Comparison of ENCODE assay signal across 8 cellular contexts in the genomic region with DNA sequence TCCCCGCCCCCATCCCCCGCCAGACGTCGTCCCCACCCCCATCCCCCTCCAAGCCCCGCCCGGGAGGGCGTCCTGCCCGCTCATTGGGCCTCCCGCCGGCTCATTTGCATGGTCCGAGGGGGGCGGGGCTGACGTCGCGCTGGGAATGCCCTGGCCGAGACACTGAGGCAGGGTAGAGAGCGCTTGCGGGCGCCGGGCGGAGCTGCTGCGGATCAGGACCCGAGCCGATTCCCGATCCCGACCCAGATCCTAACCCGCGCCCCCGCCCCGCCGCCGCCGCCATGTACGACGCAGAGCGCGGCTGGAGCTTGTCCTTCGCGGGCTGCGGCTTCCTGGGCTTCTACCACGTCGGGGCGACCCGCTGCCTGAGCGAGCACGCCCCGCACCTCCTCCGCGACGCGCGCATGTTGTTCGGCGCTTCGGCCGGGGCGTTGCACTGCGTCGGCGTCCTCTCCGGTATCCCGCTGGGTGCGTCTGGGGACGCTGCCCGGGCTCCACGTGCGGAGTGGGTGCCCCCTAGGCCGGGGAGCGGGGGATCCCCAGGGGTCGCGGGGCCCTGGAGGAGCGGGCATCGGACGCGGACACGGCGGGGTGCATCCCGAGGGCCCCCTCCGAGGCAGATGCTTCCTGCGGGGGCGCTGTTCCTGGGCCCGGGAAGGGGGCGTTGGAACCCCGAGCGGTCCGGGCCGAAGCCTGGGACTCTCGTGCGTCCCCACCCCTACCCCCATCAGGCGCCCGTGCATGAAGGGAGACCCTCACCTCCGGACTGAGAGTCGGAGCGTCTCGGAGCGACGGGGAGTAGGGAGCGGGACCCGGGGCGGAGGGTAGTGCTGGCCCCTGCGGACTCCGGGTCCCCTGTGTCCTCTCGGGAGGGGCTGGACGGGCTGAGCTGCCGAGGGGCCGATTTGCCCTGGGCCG. TPM values are rescaled to one million over a fixed set of nuclear protein-coding genes. Genes with fewer than 3 reads are reported as not detected.
DNase-seq lines count a peak whose midpoint lies in the region; ATAC-seq and TF ChIP-seq lines count a peak whose summit lies in the region.

A gene with protein sequence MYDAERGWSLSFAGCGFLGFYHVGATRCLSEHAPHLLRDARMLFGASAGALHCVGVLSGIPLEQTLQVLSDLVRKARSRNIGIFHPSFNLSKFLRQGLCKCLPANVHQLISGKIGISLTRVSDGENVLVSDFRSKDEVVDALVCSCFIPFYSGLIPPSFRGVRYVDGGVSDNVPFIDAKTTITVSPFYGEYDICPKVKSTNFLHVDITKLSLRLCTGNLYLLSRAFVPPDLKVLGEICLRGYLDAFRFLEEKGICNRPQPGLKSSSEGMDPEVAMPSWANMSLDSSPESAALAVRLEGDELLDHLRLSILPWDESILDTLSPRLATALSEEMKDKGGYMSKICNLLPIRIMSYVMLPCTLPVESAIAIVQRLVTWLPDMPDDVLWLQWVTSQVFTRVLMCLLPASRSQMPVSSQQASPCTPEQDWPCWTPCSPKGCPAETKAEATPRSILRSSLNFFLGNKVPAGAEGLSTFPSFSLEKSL (plus strand): TSS at position 175 of the 918 bp plus-strand sequence. CDS start 107 bp downstream, at position 282.

- intact Hi-C loops in Right ventricle myocardium superior (cut with DNase I) = no loop called here

- POLR2A ChIA-PET in activated naive CD8-positive, alpha-beta T cell treated with anti-CD3 and anti-CD28 coated beads, Interleukin-2, amount 10 ng/mL, durations not matched to agents 7 days and 5 days (lab: Charles Lee) = no interaction called here

- peaks cover 40% of the 10 kb centered on the region for H3K27me3 Mint-ChIP-seq in activated naive CD8-positive, alpha-beta T cell treated with anti-CD3 and anti-CD28 coated beads, Interleukin-2, amount 10 ng/mL, durations not matched to agents 7 days and 5 days
- no peaks in the 10 kb centered on the region for H3K27me3 Mint-ChIP-seq in osteocyte (ENCODE audit: unreplicated experiment)

- H3K4me3 Mint-ChIP-seq in activated naive CD8-positive, alpha-beta T cell treated with anti-CD3 and anti-CD28 coated beads, Interleukin-2, amount 10 ng/mL, durations not matched to agents 7 days and 5 days = peak within 1 kb of the TSS; percentile 84
- peak within 1 kb of the TSS; percentile 78 for H3K4me3 Mint-ChIP-seq in osteocyte (ENCODE audit: unreplicated experiment)

- H3K9me3 Mint-ChIP-seq in activated naive CD8-positive, alpha-beta T cell treated with anti-CD3 and anti-CD28 coated beads, Interleukin-2, amount 10 ng/mL, durations not matched to agents 7 days and 5 days = no peaks in the 10 kb centered on the region
- no peaks in the 10 kb centered on the region for H3K9me3 Mint-ChIP-seq in osteocyte (ENCODE audit: unreplicated experiment)

- peak; percentile 36 for TF ChIP-seq CTCF in osteocyte (IDR thresholded peaks at IDR 0.05)

- peak within 1 kb of the TSS; percentile 70 for H3K27ac Mint-ChIP-seq in activated naive CD8-positive, alpha-beta T cell treated with anti-CD3 and anti-CD28 coated beads, Interleukin-2, amount 10 ng/mL, durations not matched to agents 7 days and 5 days
- H3K27ac Mint-ChIP-seq in osteocyte (ENCODE audit: unreplicated experiment) = peak within 1 kb of the TSS; percentile 74

- peak; percentile 82 for ATAC-seq in activated naive CD8-positive, alpha-beta T cell treated with anti-CD3 and anti-CD28 coated beads, Interleukin-2, amount 10 ng/mL, durations not matched to agents 7 days and 5 days (ENCODE audit: low read depth)
- ATAC-seq in Right ventricle myocardium superior (ENCODE audit: poor library complexity) = peak; percentile 98
- ATAC-seq in HG02798 (IDR thresholded peaks at IDR 0.05; ENCODE audit: poor library complexity, unreplicated experiment) = no peak

- H3K36me3 Mint-ChIP-seq in activated naive CD8-positive, alpha-beta T cell treated with anti-CD3 and anti-CD28 coated beads, Interleukin-2, amount 10 ng/mL, durations not matched to agents 7 days and 5 days = no peaks in the 10 kb centered on the region
- no peaks in the 10 kb centered on the region for H3K36me3 Mint-ChIP-seq in osteocyte (ENCODE audit: unreplicated experiment)

- peak; percentile 26 for DNase-seq in DMS79 treated with DMSO at 0.1 percent for 48 hours (lab: John Stamatoyannopoulos, UW)
- DNase-seq in MV-4-11 (lab: John Stamatoyannopoulos, UW) = peak; percentile 68
- peak; percentile 70 for DNase-seq in SW480 (ENCODE audit: low spot score)
- DNase-seq in activated naive CD8-positive, alpha-beta T cell treated with anti-CD3 and anti-CD28 coated beads, Interleukin-2, amount 10 ng/mL, durations not matched to agents 7 days and 5 days = peak; percentile 82
- peak; percentile 94 for DNase-seq in Right ventricle myocardium superior
- DNase-seq in osteocyte (ENCODE audit: extremely low spot score, unreplicated experiment) = peak; percentile 93
- DNase-seq in superior temporal gyrus (ENCODE audit: extremely low spot score) = peak; percentile 82

- H3K4me1 Mint-ChIP-seq in activated naive CD8-positive, alpha-beta T cell treated with anti-CD3 and anti-CD28 coated beads, Interleukin-2, amount 10 ng/mL, durations not matched to agents 7 days and 5 days = peaks cover 3% of the 10 kb centered on the region
- peaks cover 23% of the 10 kb centered on the region for H3K4me1 Mint-ChIP-seq in osteocyte (ENCODE audit: unreplicated experiment)

RNA-seq across cellular contexts. Expression of the gene that starts here (rescaled TPM):
- under 1 TPM in 1 of 2 experiments, not detected in 1; 0.45 TPM for total RNA-seq in activated naive CD8-positive, alpha-beta T cell treated with anti-CD3 and anti-CD28 coated beads, Interleukin-2, amount 10 ng/mL, durations not matched to agents 7 days and 5 days
- 0.22 TPM for total RNA-seq in Right ventricle myocardium superior
- total RNA-seq in osteocyte = 1.2 and 3.0 TPM in 2 replicates

Comparison
In these comparisons a context has a peak if more than half of its experiments do, and no peak if none do; other contexts are left out.
1. Peak in DNase-seq and ATAC-seq in activated naive CD8-positive, alpha-beta T cell treated with anti-CD3 and anti-CD28 coated beads, Interleukin-2, amount 10 ng/mL, durations not matched to agents 7 days and 5 days; RNA of the gene not detected or under 1 TPM.
2. Peak in DNase-seq and ATAC-seq in Right ventricle myocardium superior; RNA of the gene not detected or under 1 TPM.
3. DNase-seq: peak in every context shown above with its lines; median percentile 94 in Right ventricle myocardium superior; 93 in osteocyte; 82 in activated naive CD8-positive, alpha-beta T cell treated with anti-CD3 and anti-CD28 coated beads, Interleukin-2, amount 10 ng/mL, durations not matched to agents 7 days and 5 days; 82 in superior temporal gyrus; 70 in SW480; 68 in MV-4-11; 26 in DMS79 treated with DMSO at 0.1 percent for 48 hours.